In the genomic region with DNA sequence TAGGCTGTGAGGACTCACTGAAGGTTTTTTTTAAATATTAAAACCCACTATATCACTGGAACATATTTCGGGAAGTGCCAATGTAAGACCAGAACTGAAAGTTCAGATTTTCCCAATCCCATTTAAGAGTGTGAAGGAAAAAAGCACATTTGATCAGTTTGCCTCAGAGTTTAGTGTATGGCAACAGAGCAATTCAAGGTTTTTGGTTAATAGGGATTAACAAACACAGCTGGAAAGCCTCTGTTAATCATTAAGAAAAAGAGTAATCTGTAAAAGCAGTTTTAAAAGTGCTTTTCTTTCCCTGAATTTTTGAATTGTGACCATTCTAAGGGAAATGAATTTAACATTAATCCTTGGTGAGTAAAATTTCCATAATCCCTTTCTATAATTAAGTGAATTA, we compare ENCODE assay signal across 1 cellular context.
TF ChIP-seq lines count a peak whose summit lies in the region.

No MANE protein-coding gene starts in this region.

TF ChIP-seq in HepG2, 621 proteins besides CTCF, POLR2A, EP300 and RAD21 (continued from another document):
- TF ChIP-seq, protein P1, sequence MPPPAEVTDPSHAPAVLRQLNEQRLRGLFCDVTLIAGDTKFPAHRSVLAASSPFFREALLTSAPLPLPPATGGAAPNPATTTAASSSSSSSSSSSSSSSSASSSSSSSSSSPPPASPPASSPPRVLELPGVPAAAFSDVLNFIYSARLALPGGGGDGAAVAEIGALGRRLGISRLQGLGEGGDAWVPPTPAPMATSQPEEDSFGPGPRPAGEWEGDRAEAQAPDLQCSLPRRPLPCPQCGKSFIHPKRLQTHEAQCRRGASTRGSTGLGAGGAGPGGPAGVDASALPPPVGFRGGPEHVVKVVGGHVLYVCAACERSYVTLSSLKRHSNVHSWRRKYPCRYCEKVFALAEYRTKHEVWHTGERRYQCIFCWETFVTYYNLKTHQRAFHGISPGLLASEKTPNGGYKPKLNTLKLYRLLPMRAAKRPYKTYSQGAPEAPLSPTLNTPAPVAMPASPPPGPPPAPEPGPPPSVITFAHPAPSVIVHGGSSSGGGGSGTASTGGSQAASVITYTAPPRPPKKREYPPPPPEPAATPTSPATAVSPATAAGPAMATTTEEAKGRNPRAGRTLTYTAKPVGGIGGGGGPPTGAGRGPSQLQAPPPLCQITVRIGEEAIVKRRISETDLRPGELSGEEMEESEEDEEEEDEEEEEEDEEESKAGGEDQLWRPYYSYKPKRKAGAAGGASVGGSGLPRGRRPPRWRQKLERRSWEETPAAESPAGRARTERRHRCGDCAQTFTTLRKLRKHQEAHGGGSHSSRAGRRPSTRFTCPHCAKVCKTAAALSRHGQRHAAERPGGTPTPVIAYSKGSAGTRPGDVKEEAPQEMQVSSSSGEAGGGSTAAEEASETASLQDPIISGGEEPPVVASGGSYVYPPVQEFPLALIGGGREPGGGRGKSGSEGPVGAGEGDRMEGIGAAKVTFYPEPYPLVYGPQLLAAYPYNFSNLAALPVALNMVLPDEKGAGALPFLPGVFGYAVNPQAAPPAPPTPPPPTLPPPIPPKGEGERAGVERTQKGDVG (CRISPR knock-in tag; IDR thresholded peaks at IDR 0.05; ENCODE audit: borderline replicate concordance) = no peak
- TF ChIP-seq, protein P2, sequence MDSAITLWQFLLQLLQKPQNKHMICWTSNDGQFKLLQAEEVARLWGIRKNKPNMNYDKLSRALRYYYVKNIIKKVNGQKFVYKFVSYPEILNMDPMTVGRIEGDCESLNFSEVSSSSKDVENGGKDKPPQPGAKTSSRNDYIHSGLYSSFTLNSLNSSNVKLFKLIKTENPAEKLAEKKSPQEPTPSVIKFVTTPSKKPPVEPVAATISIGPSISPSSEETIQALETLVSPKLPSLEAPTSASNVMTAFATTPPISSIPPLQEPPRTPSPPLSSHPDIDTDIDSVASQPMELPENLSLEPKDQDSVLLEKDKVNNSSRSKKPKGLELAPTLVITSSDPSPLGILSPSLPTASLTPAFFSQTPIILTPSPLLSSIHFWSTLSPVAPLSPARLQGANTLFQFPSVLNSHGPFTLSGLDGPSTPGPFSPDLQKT (CRISPR knock-in tag; IDR thresholded peaks at IDR 0.05; ENCODE audit: borderline replicate concordance) = no peak
- TF ChIP-seq ZNF34 (CRISPR knock-in tag; IDR thresholded peaks at IDR 0.05; ENCODE audit: borderline replicate concordance) (no peak), KDM5B (CRISPR knock-in tag; IDR thresholded peaks at IDR 0.05; ENCODE audit: borderline replicate concordance) (no peak), ZNF251 (CRISPR knock-in tag; IDR thresholded peaks at IDR 0.05) (no peak), EHMT2 (IDR thresholded peaks at IDR 0.05; ENCODE audit: borderline replicate concordance, low read depth, low read length) (no peak), FOXK2 (IDR thresholded peaks at IDR 0.05) (no peak), ZNF720 (CRISPR knock-in tag; IDR thresholded peaks at IDR 0.05) (no peak), TCF7L2 (IDR thresholded peaks at IDR 0.05; ENCODE audit: low read depth, low read length) (no peak)
- TF ChIP-seq, protein P3, sequence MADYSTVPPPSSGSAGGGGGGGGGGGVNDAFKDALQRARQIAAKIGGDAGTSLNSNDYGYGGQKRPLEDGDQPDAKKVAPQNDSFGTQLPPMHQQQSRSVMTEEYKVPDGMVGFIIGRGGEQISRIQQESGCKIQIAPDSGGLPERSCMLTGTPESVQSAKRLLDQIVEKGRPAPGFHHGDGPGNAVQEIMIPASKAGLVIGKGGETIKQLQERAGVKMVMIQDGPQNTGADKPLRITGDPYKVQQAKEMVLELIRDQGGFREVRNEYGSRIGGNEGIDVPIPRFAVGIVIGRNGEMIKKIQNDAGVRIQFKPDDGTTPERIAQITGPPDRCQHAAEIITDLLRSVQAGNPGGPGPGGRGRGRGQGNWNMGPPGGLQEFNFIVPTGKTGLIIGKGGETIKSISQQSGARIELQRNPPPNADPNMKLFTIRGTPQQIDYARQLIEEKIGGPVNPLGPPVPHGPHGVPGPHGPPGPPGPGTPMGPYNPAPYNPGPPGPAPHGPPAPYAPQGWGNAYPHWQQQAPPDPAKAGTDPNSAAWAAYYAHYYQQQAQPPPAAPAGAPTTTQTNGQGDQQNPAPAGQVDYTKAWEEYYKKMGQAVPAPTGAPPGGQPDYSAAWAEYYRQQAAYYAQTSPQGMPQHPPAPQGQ (CRISPR knock-in tag; IDR thresholded peaks at IDR 0.05; ENCODE audit: borderline replicate concordance) = no peak
- TF ChIP-seq, protein P4, sequence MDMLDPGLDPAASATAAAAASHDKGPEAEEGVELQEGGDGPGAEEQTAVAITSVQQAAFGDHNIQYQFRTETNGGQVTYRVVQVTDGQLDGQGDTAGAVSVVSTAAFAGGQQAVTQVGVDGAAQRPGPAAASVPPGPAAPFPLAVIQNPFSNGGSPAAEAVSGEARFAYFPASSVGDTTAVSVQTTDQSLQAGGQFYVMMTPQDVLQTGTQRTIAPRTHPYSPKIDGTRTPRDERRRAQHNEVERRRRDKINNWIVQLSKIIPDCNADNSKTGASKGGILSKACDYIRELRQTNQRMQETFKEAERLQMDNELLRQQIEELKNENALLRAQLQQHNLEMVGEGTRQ (IDR thresholded peaks at IDR 0.05; ENCODE audit: low read depth, low read length) = no peak
- TF ChIP-seq, protein P4 (CRISPR knock-in tag; IDR thresholded peaks at IDR 0.05; ENCODE audit: borderline replicate concordance) = no peak
